1 cellular context compared by ENCODE assay signal in the genomic region with DNA sequence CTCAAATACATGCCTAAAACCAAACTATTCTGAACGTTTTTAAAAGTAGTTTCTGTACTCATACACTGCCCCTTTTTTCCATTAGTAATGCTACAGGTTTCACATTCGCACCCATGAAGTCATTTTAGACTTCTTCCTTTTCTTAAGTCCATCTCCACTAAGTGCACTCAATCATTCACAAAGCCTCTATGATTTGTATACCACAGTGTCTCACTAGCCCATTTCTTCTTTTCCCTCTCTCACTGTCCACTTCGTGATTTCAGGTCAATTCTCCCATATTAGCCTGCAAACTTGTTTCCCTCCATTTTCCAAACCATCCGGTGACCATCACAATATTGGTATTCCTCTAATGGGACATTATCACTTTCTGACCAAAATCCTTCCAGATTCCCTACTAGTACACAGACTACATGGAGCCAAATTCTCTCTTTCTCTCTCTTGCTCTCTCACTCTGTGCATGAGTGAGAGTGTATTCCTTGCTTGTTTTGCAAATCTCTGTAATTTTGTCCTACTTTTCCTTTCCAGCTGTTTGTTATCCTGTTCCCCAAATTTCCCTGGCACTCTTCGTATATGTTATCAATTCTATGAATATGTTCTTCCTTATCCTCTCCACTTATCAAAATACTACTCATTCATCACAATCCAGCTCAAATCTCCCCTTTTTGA.
TF ChIP-seq lines count a peak whose summit lies in the region.

No MANE protein-coding gene starts in this region.

TF ChIP-seq in GM12878, 131 proteins besides CTCF, POLR2A, EP300 and RAD21 (continued from another document and continues in another):
- TF ChIP-seq, protein P1, sequence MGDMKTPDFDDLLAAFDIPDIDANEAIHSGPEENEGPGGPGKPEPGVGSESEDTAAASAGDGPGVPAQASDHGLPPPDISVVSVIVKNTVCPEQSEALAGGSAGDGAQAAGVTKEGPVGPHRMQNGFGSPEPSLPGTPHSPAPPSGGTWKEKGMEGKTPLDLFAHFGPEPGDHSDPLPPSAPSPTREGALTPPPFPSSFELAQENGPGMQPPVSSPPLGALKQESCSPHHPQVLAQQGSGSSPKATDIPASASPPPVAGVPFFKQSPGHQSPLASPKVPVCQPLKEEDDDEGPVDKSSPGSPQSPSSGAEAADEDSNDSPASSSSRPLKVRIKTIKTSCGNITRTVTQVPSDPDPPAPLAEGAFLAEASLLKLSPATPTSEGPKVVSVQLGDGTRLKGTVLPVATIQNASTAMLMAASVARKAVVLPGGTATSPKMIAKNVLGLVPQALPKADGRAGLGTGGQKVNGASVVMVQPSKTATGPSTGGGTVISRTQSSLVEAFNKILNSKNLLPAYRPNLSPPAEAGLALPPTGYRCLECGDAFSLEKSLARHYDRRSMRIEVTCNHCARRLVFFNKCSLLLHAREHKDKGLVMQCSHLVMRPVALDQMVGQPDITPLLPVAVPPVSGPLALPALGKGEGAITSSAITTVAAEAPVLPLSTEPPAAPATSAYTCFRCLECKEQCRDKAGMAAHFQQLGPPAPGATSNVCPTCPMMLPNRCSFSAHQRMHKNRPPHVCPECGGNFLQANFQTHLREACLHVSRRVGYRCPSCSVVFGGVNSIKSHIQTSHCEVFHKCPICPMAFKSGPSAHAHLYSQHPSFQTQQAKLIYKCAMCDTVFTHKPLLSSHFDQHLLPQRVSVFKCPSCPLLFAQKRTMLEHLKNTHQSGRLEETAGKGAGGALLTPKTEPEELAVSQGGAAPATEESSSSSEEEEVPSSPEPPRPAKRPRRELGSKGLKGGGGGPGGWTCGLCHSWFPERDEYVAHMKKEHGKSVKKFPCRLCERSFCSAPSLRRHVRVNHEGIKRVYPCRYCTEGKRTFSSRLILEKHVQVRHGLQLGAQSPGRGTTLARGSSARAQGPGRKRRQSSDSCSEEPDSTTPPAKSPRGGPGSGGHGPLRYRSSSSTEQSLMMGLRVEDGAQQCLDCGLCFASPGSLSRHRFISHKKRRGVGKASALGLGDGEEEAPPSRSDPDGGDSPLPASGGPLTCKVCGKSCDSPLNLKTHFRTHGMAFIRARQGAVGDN (IDR thresholded peaks at IDR 0.05) = peak; percentile 65; the same call in 1 of the 2 replicates
- TF ChIP-seq TBL1XR1 (IDR thresholded peaks at IDR 0.05; ENCODE audit: low read depth, low read length) (no peak), KLF5 (IDR thresholded peaks at IDR 0.05; ENCODE audit: partially characterized antibody) (no peak), RFX5 (IDR thresholded peaks at IDR 0.05; ENCODE audit: low read depth, low read length) (no peak), NFXL1 (IDR thresholded peaks at IDR 0.05; ENCODE audit: borderline replicate concordance) (no peak), JUND (IDR thresholded peaks at IDR 0.05; ENCODE audit: low read depth, low read length) (no peak), FOXK2 (IDR thresholded peaks at IDR 0.05) (no peak), GABPA (IDR thresholded peaks at IDR 0.05; ENCODE audit: low read depth) (no peak), PML (IDR thresholded peaks at IDR 0.05; ENCODE audit: low read length) (no peak), BRCA1 (IDR thresholded peaks at IDR 0.05; ENCODE audit: low read depth, low read length) (no peak), ZNF207 (IDR thresholded peaks at IDR 0.05; ENCODE audit: borderline replicate concordance) (no peak), CHD1 (IDR thresholded peaks at IDR 0.05; ENCODE audit: low read depth, low read length) (no peak), SP1 (IDR thresholded peaks at IDR 0.05; ENCODE audit: low read depth, low read length) (no peak), NFIC (IDR thresholded peaks at IDR 0.05; ENCODE audit: low read depth, low read length) (peak; percentile 53), ZSCAN29 (IDR thresholded peaks at IDR 0.05) (no peak), SMC3 (IDR thresholded peaks at IDR 0.05; ENCODE audit: borderline replicate concordance, low read length) (0 out of 2 replicates have a peak, but pooled peaks have one; percentile 6), ETV6 (conservative IDR thresholded peaks at IDR 0.05 in 1 of 2, IDR thresholded peaks at IDR 0.05 in 1 of 2; ENCODE audit: borderline replicate concordance in 1 of 2, low read depth in 1 of 2) (peak in 1 of 2 experiments; percentile 67; a peak in 1 of 4 replicates), POLR2AphosphoS5 (IDR thresholded peaks at IDR 0.05; ENCODE audit: low read length) (peak; percentile 67; the same call in 1 of the 2 replicates), DPF2 (IDR thresholded peaks at IDR 0.05) (peak; percentile 75), ZNF274 (IDR thresholded peaks at IDR 0.05; ENCODE audit: insufficient read depth, insufficient read length) (no peak), MXI1 (IDR thresholded peaks at IDR 0.05; ENCODE audit: low read depth, low read length) (no peak), MTA2 (IDR thresholded peaks at IDR 0.05; ENCODE audit: low read depth) (peak; percentile 84), HDGF (IDR thresholded peaks at IDR 0.05) (peak; percentile 76; the same call in 1 of the 2 replicates), SMAD5 (IDR thresholded peaks at IDR 0.05; ENCODE audit: low read depth) (no peak), BCL11A (IDR thresholded peaks at IDR 0.05; ENCODE audit: low read depth, low read length) (peak; percentile 61; the same call in 1 of the 2 replicates), RCOR1 (conservative IDR thresholded peaks at IDR 0.05; ENCODE audit: low read depth, low read length) (no peak), SUZ12 (IDR thresholded peaks at IDR 0.05; ENCODE audit: unreplicated experiment) (no peak)
- TF ChIP-seq, protein P2, sequence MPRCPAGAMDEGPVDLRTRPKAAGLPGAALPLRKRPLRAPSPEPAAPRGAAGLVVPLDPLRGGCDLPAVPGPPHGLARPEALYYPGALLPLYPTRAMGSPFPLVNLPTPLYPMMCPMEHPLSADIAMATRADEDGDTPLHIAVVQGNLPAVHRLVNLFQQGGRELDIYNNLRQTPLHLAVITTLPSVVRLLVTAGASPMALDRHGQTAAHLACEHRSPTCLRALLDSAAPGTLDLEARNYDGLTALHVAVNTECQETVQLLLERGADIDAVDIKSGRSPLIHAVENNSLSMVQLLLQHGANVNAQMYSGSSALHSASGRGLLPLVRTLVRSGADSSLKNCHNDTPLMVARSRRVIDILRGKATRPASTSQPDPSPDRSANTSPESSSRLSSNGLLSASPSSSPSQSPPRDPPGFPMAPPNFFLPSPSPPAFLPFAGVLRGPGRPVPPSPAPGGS (IDR thresholded peaks at IDR 0.05; ENCODE audit: borderline replicate concordance, insufficient read depth, low read depth, low read length, poor library complexity, severe bottlenecking) = peak; percentile 42
- TF ChIP-seq, protein P3, sequence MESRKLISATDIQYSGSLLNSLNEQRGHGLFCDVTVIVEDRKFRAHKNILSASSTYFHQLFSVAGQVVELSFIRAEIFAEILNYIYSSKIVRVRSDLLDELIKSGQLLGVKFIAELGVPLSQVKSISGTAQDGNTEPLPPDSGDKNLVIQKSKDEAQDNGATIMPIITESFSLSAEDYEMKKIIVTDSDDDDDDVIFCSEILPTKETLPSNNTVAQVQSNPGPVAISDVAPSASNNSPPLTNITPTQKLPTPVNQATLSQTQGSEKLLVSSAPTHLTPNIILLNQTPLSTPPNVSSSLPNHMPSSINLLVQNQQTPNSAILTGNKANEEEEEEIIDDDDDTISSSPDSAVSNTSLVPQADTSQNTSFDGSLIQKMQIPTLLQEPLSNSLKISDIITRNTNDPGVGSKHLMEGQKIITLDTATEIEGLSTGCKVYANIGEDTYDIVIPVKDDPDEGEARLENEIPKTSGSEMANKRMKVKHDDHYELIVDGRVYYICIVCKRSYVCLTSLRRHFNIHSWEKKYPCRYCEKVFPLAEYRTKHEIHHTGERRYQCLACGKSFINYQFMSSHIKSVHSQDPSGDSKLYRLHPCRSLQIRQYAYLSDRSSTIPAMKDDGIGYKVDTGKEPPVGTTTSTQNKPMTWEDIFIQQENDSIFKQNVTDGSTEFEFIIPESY (IDR thresholded peaks at IDR 0.05) = no peak
- TF ChIP-seq, protein P4, sequence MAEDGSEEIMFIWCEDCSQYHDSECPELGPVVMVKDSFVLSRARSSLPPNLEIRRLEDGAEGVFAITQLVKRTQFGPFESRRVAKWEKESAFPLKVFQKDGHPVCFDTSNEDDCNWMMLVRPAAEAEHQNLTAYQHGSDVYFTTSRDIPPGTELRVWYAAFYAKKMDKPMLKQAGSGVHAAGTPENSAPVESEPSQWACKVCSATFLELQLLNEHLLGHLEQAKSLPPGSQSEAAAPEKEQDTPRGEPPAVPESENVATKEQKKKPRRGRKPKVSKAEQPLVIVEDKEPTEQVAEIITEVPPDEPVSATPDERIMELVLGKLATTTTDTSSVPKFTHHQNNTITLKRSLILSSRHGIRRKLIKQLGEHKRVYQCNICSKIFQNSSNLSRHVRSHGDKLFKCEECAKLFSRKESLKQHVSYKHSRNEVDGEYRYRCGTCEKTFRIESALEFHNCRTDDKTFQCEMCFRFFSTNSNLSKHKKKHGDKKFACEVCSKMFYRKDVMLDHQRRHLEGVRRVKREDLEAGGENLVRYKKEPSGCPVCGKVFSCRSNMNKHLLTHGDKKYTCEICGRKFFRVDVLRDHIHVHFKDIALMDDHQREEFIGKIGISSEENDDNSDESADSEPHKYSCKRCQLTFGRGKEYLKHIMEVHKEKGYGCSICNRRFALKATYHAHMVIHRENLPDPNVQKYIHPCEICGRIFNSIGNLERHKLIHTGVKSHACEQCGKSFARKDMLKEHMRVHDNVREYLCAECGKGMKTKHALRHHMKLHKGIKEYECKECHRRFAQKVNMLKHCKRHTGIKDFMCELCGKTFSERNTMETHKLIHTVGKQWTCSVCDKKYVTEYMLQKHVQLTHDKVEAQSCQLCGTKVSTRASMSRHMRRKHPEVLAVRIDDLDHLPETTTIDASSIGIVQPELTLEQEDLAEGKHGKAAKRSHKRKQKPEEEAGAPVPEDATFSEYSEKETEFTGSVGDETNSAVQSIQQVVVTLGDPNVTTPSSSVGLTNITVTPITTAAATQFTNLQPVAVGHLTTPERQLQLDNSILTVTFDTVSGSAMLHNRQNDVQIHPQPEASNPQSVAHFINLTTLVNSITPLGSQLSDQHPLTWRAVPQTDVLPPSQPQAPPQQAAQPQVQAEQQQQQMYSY (CRISPR knock-in tag; IDR thresholded peaks at IDR 0.05) = no peak
- TF ChIP-seq, protein P5, sequence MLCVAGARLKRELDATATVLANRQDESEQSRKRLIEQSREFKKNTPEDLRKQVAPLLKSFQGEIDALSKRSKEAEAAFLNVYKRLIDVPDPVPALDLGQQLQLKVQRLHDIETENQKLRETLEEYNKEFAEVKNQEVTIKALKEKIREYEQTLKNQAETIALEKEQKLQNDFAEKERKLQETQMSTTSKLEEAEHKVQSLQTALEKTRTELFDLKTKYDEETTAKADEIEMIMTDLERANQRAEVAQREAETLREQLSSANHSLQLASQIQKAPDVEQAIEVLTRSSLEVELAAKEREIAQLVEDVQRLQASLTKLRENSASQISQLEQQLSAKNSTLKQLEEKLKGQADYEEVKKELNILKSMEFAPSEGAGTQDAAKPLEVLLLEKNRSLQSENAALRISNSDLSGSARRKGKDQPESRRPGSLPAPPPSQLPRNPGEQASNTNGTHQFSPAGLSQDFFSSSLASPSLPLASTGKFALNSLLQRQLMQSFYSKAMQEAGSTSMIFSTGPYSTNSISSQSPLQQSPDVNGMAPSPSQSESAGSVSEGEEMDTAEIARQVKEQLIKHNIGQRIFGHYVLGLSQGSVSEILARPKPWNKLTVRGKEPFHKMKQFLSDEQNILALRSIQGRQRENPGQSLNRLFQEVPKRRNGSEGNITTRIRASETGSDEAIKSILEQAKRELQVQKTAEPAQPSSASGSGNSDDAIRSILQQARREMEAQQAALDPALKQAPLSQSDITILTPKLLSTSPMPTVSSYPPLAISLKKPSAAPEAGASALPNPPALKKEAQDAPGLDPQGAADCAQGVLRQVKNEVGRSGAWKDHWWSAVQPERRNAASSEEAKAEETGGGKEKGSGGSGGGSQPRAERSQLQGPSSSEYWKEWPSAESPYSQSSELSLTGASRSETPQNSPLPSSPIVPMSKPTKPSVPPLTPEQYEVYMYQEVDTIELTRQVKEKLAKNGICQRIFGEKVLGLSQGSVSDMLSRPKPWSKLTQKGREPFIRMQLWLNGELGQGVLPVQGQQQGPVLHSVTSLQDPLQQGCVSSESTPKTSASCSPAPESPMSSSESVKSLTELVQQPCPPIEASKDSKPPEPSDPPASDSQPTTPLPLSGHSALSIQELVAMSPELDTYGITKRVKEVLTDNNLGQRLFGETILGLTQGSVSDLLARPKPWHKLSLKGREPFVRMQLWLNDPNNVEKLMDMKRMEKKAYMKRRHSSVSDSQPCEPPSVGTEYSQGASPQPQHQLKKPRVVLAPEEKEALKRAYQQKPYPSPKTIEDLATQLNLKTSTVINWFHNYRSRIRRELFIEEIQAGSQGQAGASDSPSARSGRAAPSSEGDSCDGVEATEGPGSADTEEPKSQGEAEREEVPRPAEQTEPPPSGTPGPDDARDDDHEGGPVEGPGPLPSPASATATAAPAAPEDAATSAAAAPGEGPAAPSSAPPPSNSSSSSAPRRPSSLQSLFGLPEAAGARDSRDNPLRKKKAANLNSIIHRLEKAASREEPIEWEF (IDR thresholded peaks at IDR 0.05; ENCODE audit: insufficient replicate concordance, low read depth, low read length) = peak; percentile 50
- TF ChIP-seq, protein P6, sequence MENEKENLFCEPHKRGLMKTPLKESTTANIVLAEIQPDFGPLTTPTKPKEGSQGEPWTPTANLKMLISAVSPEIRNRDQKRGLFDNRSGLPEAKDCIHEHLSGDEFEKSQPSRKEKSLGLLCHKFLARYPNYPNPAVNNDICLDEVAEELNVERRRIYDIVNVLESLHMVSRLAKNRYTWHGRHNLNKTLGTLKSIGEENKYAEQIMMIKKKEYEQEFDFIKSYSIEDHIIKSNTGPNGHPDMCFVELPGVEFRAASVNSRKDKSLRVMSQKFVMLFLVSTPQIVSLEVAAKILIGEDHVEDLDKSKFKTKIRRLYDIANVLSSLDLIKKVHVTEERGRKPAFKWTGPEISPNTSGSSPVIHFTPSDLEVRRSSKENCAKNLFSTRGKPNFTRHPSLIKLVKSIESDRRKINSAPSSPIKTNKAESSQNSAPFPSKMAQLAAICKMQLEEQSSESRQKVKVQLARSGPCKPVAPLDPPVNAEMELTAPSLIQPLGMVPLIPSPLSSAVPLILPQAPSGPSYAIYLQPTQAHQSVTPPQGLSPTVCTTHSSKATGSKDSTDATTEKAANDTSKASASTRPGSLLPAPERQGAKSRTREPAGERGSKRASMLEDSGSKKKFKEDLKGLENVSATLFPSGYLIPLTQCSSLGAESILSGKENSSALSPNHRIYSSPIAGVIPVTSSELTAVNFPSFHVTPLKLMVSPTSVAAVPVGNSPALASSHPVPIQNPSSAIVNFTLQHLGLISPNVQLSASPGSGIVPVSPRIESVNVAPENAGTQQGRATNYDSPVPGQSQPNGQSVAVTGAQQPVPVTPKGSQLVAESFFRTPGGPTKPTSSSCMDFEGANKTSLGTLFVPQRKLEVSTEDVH (IDR thresholded peaks at IDR 0.05; ENCODE audit: low read depth, partially characterized antibody) = no peak
- TF ChIP-seq, protein P7, sequence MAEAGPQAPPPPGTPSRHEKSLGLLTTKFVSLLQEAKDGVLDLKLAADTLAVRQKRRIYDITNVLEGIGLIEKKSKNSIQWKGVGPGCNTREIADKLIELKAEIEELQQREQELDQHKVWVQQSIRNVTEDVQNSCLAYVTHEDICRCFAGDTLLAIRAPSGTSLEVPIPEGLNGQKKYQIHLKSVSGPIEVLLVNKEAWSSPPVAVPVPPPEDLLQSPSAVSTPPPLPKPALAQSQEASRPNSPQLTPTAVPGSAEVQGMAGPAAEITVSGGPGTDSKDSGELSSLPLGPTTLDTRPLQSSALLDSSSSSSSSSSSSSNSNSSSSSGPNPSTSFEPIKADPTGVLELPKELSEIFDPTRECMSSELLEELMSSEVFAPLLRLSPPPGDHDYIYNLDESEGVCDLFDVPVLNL (IDR thresholded peaks at IDR 0.05; ENCODE audit: low read depth, low read length) = no peak
